ENCODE assay signal across 26 cellular contexts in the genomic region with DNA sequence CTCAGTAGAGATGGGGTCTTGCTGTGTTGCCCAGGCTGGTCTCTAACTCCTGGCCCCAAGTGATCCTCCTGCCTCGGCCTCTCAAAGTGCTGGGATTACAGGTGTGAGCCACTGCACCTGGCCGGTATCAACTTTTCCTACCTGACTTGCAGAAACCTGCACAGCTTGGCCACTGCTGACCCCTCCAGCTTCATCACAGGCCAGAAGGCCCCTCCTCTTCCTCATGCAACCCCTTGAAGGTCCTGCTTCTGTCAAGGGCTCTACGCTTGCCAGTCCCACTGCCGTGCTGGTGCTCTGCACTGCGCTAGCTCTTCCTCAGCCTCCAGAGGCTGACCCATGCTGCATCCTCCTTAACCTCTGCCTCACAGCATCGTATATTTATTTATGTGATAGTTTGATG. TPM values are rescaled to one million over a fixed set of nuclear protein-coding genes. Genes with fewer than 3 reads are reported as not detected.
"Had no signal": no experiment of that assay in that cellular context is flagged by ENCODE, and none has a peak within 500 bp of the region (broad histone marks: within the 10 kb centered on the region; RNA-seq: fewer than 3 reads in every experiment).

No MANE protein-coding gene starts in this region.

- H3K36me3 ChIP-seq: cardiac muscle cell had no signal

- ATAC-seq: activated naive CD8-positive, alpha-beta T cell treated with anti-CD3 and anti-CD28 coated beads, Interleukin-2, amount 50 U/mL, for 24 hours; activated T-cell treated with anti-CD3 and anti-CD28 coated beads, Interleukin-2, amount 50 U/mL, for 72 hours; body of pancreas; esophagus mucosa; stimulated activated naive CD8-positive, alpha-beta T cell treated with anti-CD3 and anti-CD28 coated beads, Interleukin-15, Interleukin-2, amounts not matched to agents 100 U/mL and 50 U/mL, for 24 hours; WTC11 had no signal

- H3K27ac ChIP-seq: body of pancreas, cardiac muscle cell, hepatocyte had no signal

- H3K4me3 Mint-ChIP-seq: activated naive CD8-positive, alpha-beta T cell treated with anti-CD3 and anti-CD28 coated beads, Interleukin-2, amount 50 U/mL, for 24 hours; activated T-cell treated with anti-CD3 and anti-CD28 coated beads, Interleukin-2, amount 50 U/mL, for 72 hours; dendritic cell treated with granulocyte-macrophage colony-stimulating factor and Interleukin-4, amounts not matched to agents 40 ng/mL and 50 ng/mL, for 4 days; immature natural killer cell; memory B cell; WTC11 had no signal

- H3K4me3 ChIP-seq: body of pancreas, cardiac muscle cell, hepatocyte had no signal

- H3K4me1 Mint-ChIP-seq: WTC11 had no signal

- DNase-seq: activated CD4-positive, alpha-beta T cell treated with anti-CD3 and anti-CD28 coated beads, Interleukin-2, amount 50 U/mL, for 4 hours; activated effector memory CD4-positive, alpha-beta T cell treated with Interleukin-2 at 50 U/mL for 16 hours; activated naive CD4-positive, alpha-beta T cell treated with anti-CD3 and anti-CD28 coated beads, Interleukin-2, amount 50 U/mL, for 16 hours; activated naive CD8-positive, alpha-beta T cell treated with anti-CD3 and anti-CD28 coated beads, Interleukin-2, amount 50 U/mL, for 24 hours; activated T-cell treated with anti-CD3 and anti-CD28 coated beads, Interleukin-2, amount 50 U/mL, for 72 hours; effector CD8-positive, alpha-beta T cell; foreskin melanocyte; immature natural killer cell; retina; SK-N-SH; stimulated activated CD4-positive, alpha-beta T cell treated with anti-CD3 and anti-CD28 coated beads, Interleukin-12 subunit alpha, Interleukin-12 subunit beta, amount 100 ng/mL, for 4 hours; stimulated activated CD4-positive, alpha-beta T cell treated with anti-CD3 and anti-CD28 coated beads, Interleukin-4, amount 100 ng/mL, for 4 hours; stimulated activated naive CD8-positive, alpha-beta T cell treated with anti-CD3 and anti-CD28 coated beads, Interleukin-15, Interleukin-2, amounts not matched to agents 100 U/mL and 50 U/mL, for 24 hours had no signal

- H3K36me3 Mint-ChIP-seq: immature natural killer cell, WTC11 had no signal

- H3K27ac Mint-ChIP-seq: activated naive CD8-positive, alpha-beta T cell treated with anti-CD3 and anti-CD28 coated beads, Interleukin-2, amount 50 U/mL, for 24 hours; activated T-cell treated with anti-CD3 and anti-CD28 coated beads, Interleukin-2, amount 50 U/mL, for 72 hours; dendritic cell treated with granulocyte-macrophage colony-stimulating factor and Interleukin-4, amounts not matched to agents 40 ng/mL and 50 ng/mL, for 4 days; memory B cell; progenitor cell of endocrine pancreas; WTC11 had no signal

- H3K27me3 ChIP-seq: body of pancreas, cardiac muscle cell, hepatocyte had no signal

- H3K9me3 Mint-ChIP-seq: activated naive CD8-positive, alpha-beta T cell treated with anti-CD3 and anti-CD28 coated beads, Interleukin-2, amount 50 U/mL, for 24 hours; activated T-cell treated with anti-CD3 and anti-CD28 coated beads, Interleukin-2, amount 50 U/mL, for 72 hours; dendritic cell treated with granulocyte-macrophage colony-stimulating factor and Interleukin-4, amounts not matched to agents 40 ng/mL and 50 ng/mL, for 4 days; immature natural killer cell; memory B cell; WTC11 had no signal

- H3K4me1 ChIP-seq: body of pancreas had no signal

- H3K9me3 ChIP-seq: body of pancreas, SK-N-SH had no signal

RNA-seq across cellular contexts. Expression of a gene that starts 32.5 kb away (rescaled TPM):
- total RNA-seq: body of pancreas, cardiac muscle cell, hepatocyte, liver, mononuclear cell, myocyte, omental fat pad, subcutaneous adipose tissue had no signal
